Comparison of ENCODE assay signal across 8 cellular contexts in the genomic region with DNA sequence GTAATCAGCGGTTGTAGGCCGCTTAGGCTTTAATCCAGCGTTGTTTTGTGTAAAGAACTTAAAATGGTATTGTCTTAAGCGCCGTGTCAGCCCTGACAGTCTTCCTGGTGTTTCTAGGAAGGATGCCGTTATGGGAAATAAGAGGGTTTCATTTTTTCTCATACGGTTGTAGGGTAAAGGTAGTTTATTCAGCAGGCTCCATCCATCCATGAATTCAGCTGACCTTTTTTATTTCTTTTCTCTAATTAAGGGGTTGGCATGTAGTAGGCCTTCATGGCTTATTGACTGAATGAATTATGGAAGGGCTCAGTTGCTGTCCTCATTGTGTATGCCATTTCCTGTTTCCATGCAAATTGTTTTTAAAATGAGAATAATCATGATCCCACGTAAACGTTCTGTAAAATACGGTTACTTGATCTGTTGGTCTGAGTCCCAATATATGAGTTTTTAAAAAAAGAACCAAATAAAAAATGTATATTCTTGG. TPM values are rescaled to one million over a fixed set of nuclear protein-coding genes. Genes with fewer than 3 reads are reported as not detected.
DNase-seq lines count a peak whose midpoint lies in the region; ATAC-seq and TF ChIP-seq lines count a peak whose summit lies in the region.

No MANE protein-coding gene starts in this region.

- DNase-seq in ACHN (peak; percentile 17), GM13977 (ENCODE audit: low spot score) (peak; percentile 24), SK-MEL-5 (ENCODE audit: low read depth, low spot score) (peak; percentile 8), fibroblast of peridontal ligament (ENCODE audit: extremely low read depth) (peak; percentile 35), pons (ENCODE audit: low spot score) (peak; percentile 27), NCI-H524 treated with DMSO at 0.1 percent for 48 hours (lab: John Stamatoyannopoulos, UW) (no peak)

- no peak for TF ChIP-seq CTCF in GM13977 (IDR thresholded peaks at IDR 0.05; ENCODE audit: extremely low read depth, insufficient read depth, missing control alignments)

- in situ Hi-C loops in ACHN (cut with HindIII; ENCODE audit: low pct_ligation_motif_present, low pct_unique_long_range_greater_than_20kb, low sequenced_read_pairs) (loop anchor here (25.0 kb wide), 1 partner anchor 131 kb away; no protein-coding TSS in a partner anchor), GM13977 (cut with MboI; ENCODE audit: low pct_unique_long_range_greater_than_20kb, low sequenced_read_pairs, unreplicated experiment) (no loop called here), SK-MEL-5 (cut with HindIII; ENCODE audit: low pct_unique_long_range_greater_than_20kb, low sequenced_read_pairs) (no loop called here)

- ATAC-seq in GM18873 (IDR thresholded peaks at IDR 0.05; ENCODE audit: low FRiP score, unreplicated experiment) = no peak
- no peak for ATAC-seq in HG02642 (IDR thresholded peaks at IDR 0.05; ENCODE audit: poor library complexity, unreplicated experiment)

RNA-seq across cellular contexts. Expression of a gene that starts 0.7 kb away (rescaled TPM):
- 221 and 225 TPM in 2 replicates for total RNA-seq in SK-MEL-5 (2014; rRNA removed; shearing (Covaris generic))
- 190 and 205 TPM in 2 replicates for polyA plus RNA-seq in SK-MEL-5 (2015; cell fraction: cytosol; rRNA removed)
- polyA plus RNA-seq in SK-MEL-5 (2015; cell fraction: nucleus; rRNA removed) = 113 and 114 TPM in 2 replicates

RNA-seq across cellular contexts. Expression of a gene that starts 51.5 kb away (rescaled TPM):
- 41.6 and 43.5 TPM in 2 replicates for total RNA-seq in SK-MEL-5 (2014; rRNA removed; shearing (Covaris generic))
- 12.6 and 21.6 TPM in 2 replicates for polyA plus RNA-seq in SK-MEL-5 (2015; cell fraction: cytosol; rRNA removed)
- 46.8 and 52.9 TPM in 2 replicates for polyA plus RNA-seq in SK-MEL-5 (2015; cell fraction: nucleus; rRNA removed)
